In the genomic region with DNA sequence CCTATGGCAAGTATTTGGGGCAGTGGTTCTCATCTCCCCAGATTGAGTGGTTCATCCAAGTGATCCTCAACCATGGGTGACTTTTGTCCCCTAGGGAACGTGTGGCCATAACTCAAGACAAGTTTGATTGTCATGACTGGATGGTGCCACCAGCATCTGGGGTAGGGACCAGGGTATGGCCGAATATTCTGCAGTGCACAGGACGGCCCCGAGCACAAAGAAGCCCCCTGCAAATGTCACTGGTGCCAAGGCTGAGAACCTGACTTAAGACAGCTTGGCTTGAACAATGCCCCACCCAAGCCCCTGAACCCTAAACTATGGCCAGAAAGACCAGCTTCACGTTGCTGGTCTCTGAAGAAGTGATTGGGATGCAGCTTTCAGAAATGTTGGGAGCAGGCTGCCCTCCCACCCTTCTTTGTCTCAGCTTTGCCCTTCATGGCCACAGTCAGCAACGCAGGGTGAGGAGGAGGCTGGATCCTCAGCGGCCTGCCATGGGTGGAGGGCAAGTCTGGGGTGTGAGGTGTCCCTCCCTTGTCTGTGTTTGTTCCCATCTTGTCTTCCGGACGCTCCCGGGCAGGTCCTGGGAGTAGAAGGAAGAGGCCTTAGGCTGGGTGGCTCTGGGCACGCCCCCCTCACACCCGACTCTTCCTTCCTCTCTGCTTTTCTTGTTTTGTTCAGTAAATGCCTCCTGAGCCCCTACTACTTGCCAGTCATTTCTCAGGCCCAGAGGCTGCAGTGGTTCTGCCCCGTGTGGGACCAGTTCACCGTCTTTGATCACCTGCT, we compare ENCODE assay signal across 30 cellular contexts.
"Had no signal": no experiment of that assay in that cellular context is flagged by ENCODE, and none has a peak within 500 bp of the region (broad histone marks: within the 10 kb centered on the region; RNA-seq: fewer than 3 reads in every experiment).

No MANE protein-coding gene starts in this region.

- H3K36me3 ChIP-seq: breast epithelium, heart right ventricle, left lung, neutrophil, uterus, WERI-Rb-1 had no signal

- H3K27ac ChIP-seq: breast epithelium, heart right ventricle, left lung, neutrophil, testis, uterus, WERI-Rb-1 had no signal

- H3K4me1 ChIP-seq: heart right ventricle, left lung had no signal

- H3K9me3 Mint-ChIP-seq: activated naive CD4-positive, alpha-beta T cell treated with anti-CD3 and anti-CD28 coated beads, Interleukin-2, amount 50 U/mL, for 24 hours; activated naive CD8-positive, alpha-beta T cell treated with anti-CD3 and anti-CD28 coated beads, Interleukin-2, amount 50 U/mL, for 24 hours; activated T-cell treated with anti-CD3 and anti-CD28 coated beads, Interleukin-2, amount 50 U/mL, for 4 hours; activated T-helper 17 cell treated with anti-CD3 and anti-CD28 coated beads, Interleukin-2, amount 50 U/mL, for 72 hours; natural killer cell treated with Interleukin-12 subunit alpha and Interleukin-12 subunit beta and Interleukin-15 and Interleukin-18, amount 100 ng/mL, for 72 hours; type B pancreatic cell had no signal

- H3K4me3 ChIP-seq: breast epithelium, heart right ventricle, left lung, lung, mucosa of descending colon, testis, uterus had no signal

- DNase-seq: activated CD4-positive, alpha-beta T cell treated with anti-CD3 and anti-CD28 coated beads for 48 hours; activated CD4-positive, alpha-beta T cell treated with anti-CD3 and anti-CD28 coated beads, Interleukin-2, amount 50 U/mL, for 48 hours; activated CD8-positive, alpha-beta memory T cell treated with anti-CD3 and anti-CD28 coated beads, Interleukin-2, amount 50 U/mL, for 48 hours; activated gamma-delta T cell treated with Interleukin-2 at 50 U/mL for 16 hours; activated naive CD8-positive, alpha-beta T cell treated with anti-CD3 and anti-CD28 coated beads, Interleukin-2, amount 50 U/mL, for 24 hours; activated T-cell treated with anti-CD3 and anti-CD28 coated beads, Interleukin-2, amount 50 U/mL, for 4 hours; amygdala; central memory CD4-positive, alpha-beta T cell; foreskin melanocyte; heart right ventricle; kidney glomerular epithelial cell; left lung; mucosa of descending colon; retina; stimulated activated naive CD4-positive, alpha-beta T cell treated with Interleukin-2 at 50 U/mL for 16 hours; T-helper 1 cell; T-helper 9 cell; testis; uterus; WERI-Rb-1 had no signal

- H3K27me3 ChIP-seq: breast epithelium, heart right ventricle, left lung, testis, uterus had no signal

- FAIRE-seq: endothelial cell of umbilical vein had no signal

- H3K27me3 Mint-ChIP-seq: activated naive CD4-positive, alpha-beta T cell treated with anti-CD3 and anti-CD28 coated beads, Interleukin-2, amount 50 U/mL, for 24 hours; activated naive CD8-positive, alpha-beta T cell treated with anti-CD3 and anti-CD28 coated beads, Interleukin-2, amount 50 U/mL, for 24 hours; progenitor cell of endocrine pancreas; type B pancreatic cell had no signal

- H3K27ac Mint-ChIP-seq: activated naive CD4-positive, alpha-beta T cell treated with anti-CD3 and anti-CD28 coated beads, Interleukin-2, amount 50 U/mL, for 24 hours; activated naive CD8-positive, alpha-beta T cell treated with anti-CD3 and anti-CD28 coated beads, Interleukin-2, amount 50 U/mL, for 24 hours; activated T-helper 17 cell treated with anti-CD3 and anti-CD28 coated beads, Interleukin-2, amount 50 U/mL, for 72 hours; natural killer cell treated with Interleukin-12 subunit alpha and Interleukin-12 subunit beta and Interleukin-15 and Interleukin-18, amount 100 ng/mL, for 72 hours; progenitor cell of endocrine pancreas; type B pancreatic cell had no signal

- H3K4me1 Mint-ChIP-seq: activated naive CD4-positive, alpha-beta T cell treated with anti-CD3 and anti-CD28 coated beads, Interleukin-2, amount 50 U/mL, for 24 hours; activated naive CD8-positive, alpha-beta T cell treated with anti-CD3 and anti-CD28 coated beads, Interleukin-2, amount 50 U/mL, for 24 hours; activated T-helper 17 cell treated with anti-CD3 and anti-CD28 coated beads, Interleukin-2, amount 50 U/mL, for 72 hours had no signal

- ATAC-seq: activated CD4-positive, CD25-positive, alpha-beta regulatory T cell treated with anti-CD3 and anti-CD28 coated beads, Interleukin-2, amount 50 U/mL, for 24 hours; activated naive CD8-positive, alpha-beta T cell treated with anti-CD3 and anti-CD28 coated beads, Interleukin-2, amount 50 U/mL, for 24 hours; activated T-cell treated with anti-CD3 and anti-CD28 coated beads, Interleukin-2, amount 50 U/mL, for 4 hours; activated T-helper 17 cell treated with anti-CD3 and anti-CD28 coated beads, Interleukin-2, amount 50 U/mL, for 72 hours; left lung; mucosa of descending colon; natural killer cell treated with Interleukin-12 subunit alpha and Interleukin-12 subunit beta and Interleukin-15 and Interleukin-18, amount 100 ng/mL, for 72 hours had no signal

- H3K4me3 Mint-ChIP-seq: activated naive CD4-positive, alpha-beta T cell treated with anti-CD3 and anti-CD28 coated beads, Interleukin-2, amount 50 U/mL, for 24 hours; activated naive CD8-positive, alpha-beta T cell treated with anti-CD3 and anti-CD28 coated beads, Interleukin-2, amount 50 U/mL, for 24 hours; activated T-cell treated with anti-CD3 and anti-CD28 coated beads, Interleukin-2, amount 50 U/mL, for 4 hours; activated T-helper 17 cell treated with anti-CD3 and anti-CD28 coated beads, Interleukin-2, amount 50 U/mL, for 72 hours; natural killer cell treated with Interleukin-12 subunit alpha and Interleukin-12 subunit beta and Interleukin-15 and Interleukin-18, amount 100 ng/mL, for 72 hours; type B pancreatic cell had no signal

- H3K36me3 Mint-ChIP-seq: activated naive CD4-positive, alpha-beta T cell treated with anti-CD3 and anti-CD28 coated beads, Interleukin-2, amount 50 U/mL, for 24 hours; natural killer cell treated with Interleukin-12 subunit alpha and Interleukin-12 subunit beta and Interleukin-15 and Interleukin-18, amount 100 ng/mL, for 72 hours had no signal

- H3K9me3 ChIP-seq: breast epithelium, heart right ventricle, left lung, mucosa of descending colon, neutrophil, testis, uterus had no signal
